In the genomic region with DNA sequence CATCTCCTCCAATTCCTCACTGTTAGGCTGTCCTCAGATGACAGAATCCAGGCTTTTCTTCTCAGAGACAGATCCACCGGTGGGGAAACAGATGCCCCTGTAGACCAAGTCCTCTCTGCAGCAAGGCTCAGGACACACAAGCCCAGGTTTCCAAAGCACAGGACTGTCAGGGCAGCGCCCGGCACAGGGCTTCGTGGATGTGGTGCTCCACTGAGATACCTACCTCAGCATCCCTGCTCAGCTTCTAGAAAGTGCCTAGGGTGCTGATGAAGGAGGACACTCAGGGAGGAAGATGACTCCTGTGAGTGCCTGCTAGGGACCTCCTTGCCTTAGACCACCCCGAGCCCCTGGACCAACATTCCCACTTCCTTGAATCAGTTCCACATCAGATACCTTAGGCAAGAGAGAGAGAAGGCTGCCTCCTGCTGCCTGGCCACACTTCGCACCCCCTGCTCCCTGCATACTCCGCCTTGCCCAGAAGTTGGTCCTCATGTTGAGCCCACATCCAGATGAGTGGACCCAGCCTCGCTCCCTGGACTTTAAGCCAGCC, we compare ENCODE assay signal across 22 cellular contexts. TPM values are rescaled to one million over a fixed set of nuclear protein-coding genes. Genes with fewer than 3 reads are reported as not detected.
A peak's percentile ranks its signal among the peaks of the same experiment; 100 is the strongest.
DNase-seq lines count a peak whose midpoint lies in the region; ATAC-seq, FAIRE-seq and TF ChIP-seq lines count a peak whose summit lies in the region.
"Had no signal": no experiment of that assay in that cellular context is flagged by ENCODE, and none has a peak within 500 bp of the region (broad histone marks: within the 10 kb centered on the region; RNA-seq: fewer than 3 reads in every experiment).

No MANE protein-coding gene starts in this region.

- 77 to 92% (median 84%) methylated on average over 6 to 8 of the region's 8 CpGs for WGBS in stomach, 5 donors

- intact Hi-C loops in kidney (cut with DNase I) (no loop called here), stomach (cut with DNase I; ENCODE audit: low total_unique reads) (no loop called here)

- no peak for FAIRE-seq in kidney (lab: Jason Lieb, UNC)
- FAIRE-seq: D721Med, G401.6, GM12891 had no signal

- no peak for TF ChIP-seq CTCF in RWPE2 (IDR thresholded peaks at IDR 0.05; ENCODE audit: poor library complexity, severe bottlenecking)
- no peak for TF ChIP-seq CTCF in kidney (IDR thresholded peaks at IDR 0.05; ENCODE audit: borderline replicate concordance, extremely low read depth, insufficient read depth)
- TF ChIP-seq CTCF in stomach (IDR thresholded peaks at IDR 0.05), result no peak
- no peak for TF ChIP-seq CTCF in BE2C (IDR thresholded peaks at IDR 0.05; ENCODE audit: low read depth, low read length)
- no peak for TF ChIP-seq CTCF in WTC11 (IDR thresholded peaks at IDR 0.05)

- no peaks in the 10 kb centered on the region for H3K27me3 Mint-ChIP-seq in WTC11 (ENCODE audit: low read depth)

- peak; percentile 51 for DNase-seq in activated effector memory CD4-positive, alpha-beta T cell treated with anti-CD3 and anti-CD28 coated beads, Interleukin-2, amount 50 U/mL, for 16 hours
- DNase-seq in activated effector memory CD4-positive, alpha-beta T cell treated with Interleukin-2 at 50 U/mL for 16 hours, result no peak
- DNase-seq in RWPE2 (ENCODE audit: low spot score) (peak; percentile 31), kidney (peak; percentile 32), stomach (peak; percentile 23), BE2C (no peak), WTC11 (ENCODE audit: low spot score) (no peak), MV-4-11 (lab: John Stamatoyannopoulos, UW) (no peak)
- DNase-seq: ACHN; CD8-positive, alpha-beta T cell; COR-L47; DMS153; DMS79 treated with DMSO at 0.1 percent for 48 hours; EL; GM23248; H7 had no signal

- CTCF ChIA-PET in WTC11 (lab: Charles Lee), result interaction anchor here (0.7 to 1.7 kb wide), 5 partner anchors 13 to 45 kb away, joined by 3 to 14 read pairs (median 9); a partner anchor contains a TSS

- no peaks in the 10 kb centered on the region for H3K9me3 Mint-ChIP-seq in WTC11
- H3K9me3 Mint-ChIP-seq: CD8-positive, alpha-beta T cell had no signal

- no peak overlapping the region for H3K9ac ChIP-seq in kidney (ENCODE audit: low read length in 2 of 2)
- H3K9ac ChIP-seq: GM23248 had no signal

- H3K27ac ChIP-seq in RWPE2 (ENCODE audit: poor library complexity, severe bottlenecking) (no peak overlapping the region), kidney (ENCODE audit: low read depth in 2 of 2, low read length in 2 of 2) (no peak overlapping the region), stomach (no peak overlapping the region)
- H3K27ac ChIP-seq: 22Rv1, C4-2B, GM23248 had no signal

- ATAC-seq in RWPE2 (ENCODE audit: low read depth) (no peak), WTC11 (no peak)
- ATAC-seq: CD8-positive, alpha-beta T cell had no signal

- H3K4me1 ChIP-seq in RWPE2 (ENCODE audit: insufficient read depth, poor library complexity, severe bottlenecking) (no peaks in the 10 kb centered on the region), kidney (ENCODE audit: control insufficient read depth in 1 of 2, insufficient read depth in 1 of 2, low read depth in 1 of 2, low read length in 2 of 2) (no peaks in the 10 kb centered on the region), stomach (peaks cover 0 to 8% (median 0%) of the 10 kb centered on the region in 4 donors), BE2C (no peaks in the 10 kb centered on the region)

- no peak for TF ChIP-seq EP300 in stomach (IDR thresholded peaks at IDR 0.05)

- H3K36me3 ChIP-seq in RWPE2 (ENCODE audit: low read depth) (no peaks in the 10 kb centered on the region), kidney (ENCODE audit: control insufficient read depth in 1 of 2, insufficient read depth in 2 of 2, low read length in 2 of 2) (no peaks in the 10 kb centered on the region), stomach (no peaks in the 10 kb centered on the region), BE2C (no peaks in the 10 kb centered on the region)

- H3K27ac Mint-ChIP-seq in WTC11, result no peak overlapping the region
- H3K27ac Mint-ChIP-seq: CD8-positive, alpha-beta T cell had no signal

- H3K4me3 ChIP-seq in RWPE2 (ENCODE audit: severe bottlenecking) (no peak overlapping the region), kidney (ENCODE audit: low read length in 2 of 2) (no peak overlapping the region), stomach (no peak overlapping the region), BE2C (ENCODE audit: low read depth, low read length) (no peak overlapping the region)
- H3K4me3 ChIP-seq: GM23248 had no signal

- POLR2A ChIA-PET in WTC11 (lab: Charles Lee), result no interaction called here

- peaks cover 21% of the 10 kb centered on the region for H3K4me1 Mint-ChIP-seq in WTC11

- H3K36me3 Mint-ChIP-seq in WTC11, result no peaks in the 10 kb centered on the region
- H3K36me3 Mint-ChIP-seq: CD8-positive, alpha-beta T cell had no signal

- TF ChIP-seq POLR2A in stomach (IDR thresholded peaks at IDR 0.05), result no peak

- no peak overlapping the region for H3K4me3 Mint-ChIP-seq in WTC11
- H3K4me3 Mint-ChIP-seq: CD8-positive, alpha-beta T cell had no signal

- no peaks in the 10 kb centered on the region for H3K9me3 ChIP-seq in RWPE2 (ENCODE audit: severe bottlenecking)
- H3K9me3 ChIP-seq in kidney (ENCODE audit: control insufficient read depth in 1 of 2, low read length in 2 of 2), result no peaks in the 10 kb centered on the region
- H3K9me3 ChIP-seq in stomach, result no peaks in the 10 kb centered on the region
- H3K9me3 ChIP-seq in BE2C, result no peaks in the 10 kb centered on the region

- H3K27me3 ChIP-seq in RWPE2 (ENCODE audit: insufficient read depth, poor library complexity, severe bottlenecking) (peaks cover 3% of the 10 kb centered on the region), stomach (peaks cover 0 to 20% (median 0%) of the 10 kb centered on the region in 3 donors), BE2C (no peaks in the 10 kb centered on the region)

TF ChIP-seq in WTC11, 78 proteins besides CTCF, POLR2A, EP300 and RAD21:
- TF ChIP-seq SOX15 (CRISPR knock-in tag; IDR thresholded peaks at IDR 0.05) (no peak), TP53 (CRISPR knock-in tag; IDR thresholded peaks at IDR 0.05) (no peak)
TF ChIP-seq in WTC11: peak in this region for 0.

RNA-seq across cellular contexts. Expression of a gene that starts 8.9 kb away (rescaled TPM):
- total RNA-seq in kidney (not detected), stomach (not detected), WTC11 (2021) (not detected in 3 replicates)
- polyA plus RNA-seq in kidney (ENCODE audit: insufficient read depth, low read depth, low replicate concordance) (not detected), stomach (not detected)
- not detected for polyA plus RNA-seq in BE2C (2012; ENCODE audit: insufficient read depth, insufficient read length, low read depth)
- total RNA-seq: CD8-positive, alpha-beta T cell; GM23248; H7; HT1080 had no signal
- polyA plus RNA-seq: GM23248 had no signal

RNA-seq across cellular contexts. Expression of a gene that starts 17.0 kb away (rescaled TPM):
- not detected for total RNA-seq in kidney
- not detected for polyA plus RNA-seq in kidney (ENCODE audit: insufficient read depth, low read depth, low replicate concordance)
- not detected for total RNA-seq in stomach
- polyA plus RNA-seq in stomach, result not detected
- not detected for polyA plus RNA-seq in BE2C (2012; ENCODE audit: insufficient read depth, insufficient read length, low read depth)
- total RNA-seq in WTC11 (2021), result not detected in 3 replicates
- total RNA-seq: CD8-positive, alpha-beta T cell; GM23248; H7; HT1080 had no signal
- polyA plus RNA-seq: GM23248 had no signal

RNA-seq across cellular contexts. Expression of a gene that starts 39.3 kb away (rescaled TPM):
- total RNA-seq in kidney (1.1 TPM), stomach (1 to 10 TPM in 1 of 5 donors, not detected in 4; 2.6 TPM), WTC11 (2021) (0.09 to 0.24 TPM (median 0.18 TPM) in 3 replicates)
- polyA plus RNA-seq in kidney (ENCODE audit: insufficient read depth, low read depth, low replicate concordance) (not detected), stomach (under 1 TPM in 2 of 3 donors, not detected in 1; 0.31 to 0.90 TPM)
- not detected for polyA plus RNA-seq in BE2C (2012; ENCODE audit: insufficient read depth, insufficient read length, low read depth)
- total RNA-seq: H7, HT1080 had no signal

RNA-seq across cellular contexts. Expression of a gene that starts 44.8 kb away (rescaled TPM):
- total RNA-seq in kidney (0.09 TPM), stomach (10 to 100 TPM in 1 of 5 donors, 1 to 10 TPM in 1, under 1 TPM in 2, not detected in 1; 0.43 to 15.1 (median 1.4) TPM), WTC11 (2021) (7.1 to 8.7 TPM (median 8.0 TPM) in 3 replicates)
- polyA plus RNA-seq in kidney (ENCODE audit: insufficient read depth, low read depth, low replicate concordance) (4.0 TPM), stomach (under 1 TPM in 2 of 3 donors, not detected in 1; 0.50 to 0.68 TPM)
- polyA plus RNA-seq in BE2C (2012; ENCODE audit: insufficient read depth, insufficient read length, low read depth), result not detected
- total RNA-seq: CD8-positive, alpha-beta T cell; GM23248 had no signal

Comparison
In these comparisons a context has a peak if more than half of its experiments do, and no peak if none do; other contexts are left out.
1. DNase-seq: peak in activated effector memory CD4-positive, alpha-beta T cell treated with anti-CD3 and anti-CD28 coated beads, Interleukin-2, amount 50 U/mL, for 16 hours (single experiment), RWPE2 (single experiment), kidney (single experiment) and stomach (single experiment); none in activated effector memory CD4-positive, alpha-beta T cell treated with Interleukin-2 at 50 U/mL for 16 hours (single experiment), BE2C (single experiment), WTC11 (single experiment) and MV-4-11 (single experiment).